24 cellular contexts compared by ENCODE assay signal in genomic region chr7:83259064-83259463, GRCh38.
"Had no signal": no experiment of that assay in that cellular context is flagged by ENCODE, and none has a peak within 500 bp of the region (broad histone marks: within the 10 kb centered on the region; RNA-seq: fewer than 3 reads in every experiment).

No MANE protein-coding gene starts in this region.

- FAIRE-seq: HepG2 had no signal

- H3K4me3 ChIP-seq: MG63, Peyer's patch, SJCRH30 had no signal

- H3K4me1 ChIP-seq: Peyer's patch had no signal

- DNase-seq: IMR-90; Karpas-422; KG1; MG63; NCI-H1092 treated with DMSO at 0.1 percent for 48 hours; NCI-H1436; NCI-H187; NCI-H2029; NCI-H2081 treated with DMSO at 0.1 percent for 48 hours; NCI-H2171; NCI-H345; NCI-H446 treated with DMSO at 0.1 percent for 48 hours; NCI-H510A treated with DMSO at 0.1 percent for 48 hours; NCI-H526; NK-92 treated with Interleukin-12 subunit alpha and Interleukin-12 subunit beta, amount 100 ng/mL, for 24 hours; PC-3; Peyer's patch; SHP77 treated with DMSO at 0.1 percent for 48 hours; SJCRH30; T-helper 1 cell; T-helper 17 cell had no signal

- H3K9me3 ChIP-seq: MG63, Peyer's patch had no signal

- H3K36me3 ChIP-seq: MG63, Peyer's patch, SJCRH30 had no signal

- H3K27ac ChIP-seq: Peyer's patch, SJCRH30 had no signal

- ATAC-seq: HepG2, PC-3, Right ventricle myocardium inferior, SK-N-SH treated with all-trans-retinoic acid at 6 μM for 48 hours, T-helper 17 cell had no signal

- H3K27me3 ChIP-seq: MG63, Peyer's patch, SJCRH30 had no signal
